ENCODE assay signal across 8 cellular contexts in genomic region chr16:71542377-71542776, GRCh38. TPM values are rescaled to one million over a fixed set of nuclear protein-coding genes. Genes with fewer than 3 reads are reported as not detected.
A peak's percentile ranks its signal among the peaks of the same experiment; 100 is the strongest.
DNase-seq lines count a peak whose midpoint lies in the region; ATAC-seq, FAIRE-seq and TF ChIP-seq lines count a peak whose summit lies in the region.

No MANE protein-coding gene starts in this region.

- DNase-seq in SIG-M5 treated with dmso at 0.1 percent for 504 hours (lab: John Stamatoyannopoulos, UW; ENCODE audit: unreplicated experiment) = peak; percentile 66
- DNase-seq in SIG-M5 (lab: John Stamatoyannopoulos, UW) = no peak
- peak; percentile 10 to 65 (median 30) for DNase-seq in T-helper 2 cell
- DNase-seq in astrocyte (ENCODE audit: low read depth) = no peak
- DNase-seq in lower lobe of right lung = peak; percentile 59
- peak; percentile 18 for DNase-seq in stimulated activated naive CD4-positive, alpha-beta T cell treated with Interleukin-2 at 50 U/mL for 16 hours (lab: John Stamatoyannopoulos, UW)
- DNase-seq in OCI-M2 (lab: John Stamatoyannopoulos, UW; ENCODE audit: unreplicated experiment) = no peak

- H3K9me3 Mint-ChIP-seq in astrocyte (ENCODE audit: unreplicated experiment) = no peaks in the 10 kb centered on the region

- H3K27me3 Mint-ChIP-seq in astrocyte (ENCODE audit: low read depth, unreplicated experiment) = peaks cover 7% of the 10 kb centered on the region

- H2AFZ ChIP-seq in astrocyte (ENCODE audit: low read depth, low read length) = no peak overlapping the region

- peak; percentile 56 for ATAC-seq in HG03521 (IDR thresholded peaks at IDR 0.05; ENCODE audit: unreplicated experiment)
- peak; percentile 61 to 76 for ATAC-seq in lower lobe of right lung

- no peaks in the 10 kb centered on the region for H3K4me1 ChIP-seq in astrocyte (ENCODE audit: insufficient read depth, low read length)
- no peaks in the 10 kb centered on the region for H3K4me1 ChIP-seq in lower lobe of right lung

- H3K36me3 Mint-ChIP-seq in astrocyte (ENCODE audit: low read depth, unreplicated experiment) = peaks cover 2% of the 10 kb centered on the region

- intact Hi-C loops in lower lobe of right lung (cut with DNase I) = no loop called here

- H3K9me3 ChIP-seq in astrocyte (ENCODE audit: insufficient read depth, low read depth, low read length) (no peaks in the 10 kb centered on the region), lower lobe of right lung (no peaks in the 10 kb centered on the region)

- H3K4me1 Mint-ChIP-seq in astrocyte (ENCODE audit: low read depth, unreplicated experiment) = no peaks in the 10 kb centered on the region

- H3K79me2 ChIP-seq in astrocyte (ENCODE audit: insufficient read depth, low read length) = no peaks in the 10 kb centered on the region

- no peaks in the 10 kb centered on the region for H3K36me3 ChIP-seq in astrocyte (ENCODE audit: insufficient read depth, low read length)
- H3K36me3 ChIP-seq in lower lobe of right lung = no peaks in the 10 kb centered on the region

- H3K4me3 ChIP-seq in astrocyte (ENCODE audit: insufficient read depth, low read depth, low read length) (no peak overlapping the region), lower lobe of right lung (no peak overlapping the region)

- no peak overlapping the region for H3K9ac ChIP-seq in astrocyte (ENCODE audit: low read length)

- TF ChIP-seq CTCF in astrocyte (IDR thresholded peaks at IDR 0.05; ENCODE audit: insufficient read depth, low read depth, low read length) (peak; percentile 11), lower lobe of right lung (IDR thresholded peaks at IDR 0.05) (peak; percentile 51)

- no peak overlapping the region for H3K4me3 Mint-ChIP-seq in astrocyte (ENCODE audit: unreplicated experiment)

- H3K4me2 ChIP-seq in astrocyte (ENCODE audit: low read length) = no peak overlapping the region

- H3K27ac Mint-ChIP-seq in astrocyte (ENCODE audit: unreplicated experiment) = no peak overlapping the region

- H3K27me3 ChIP-seq in astrocyte (ENCODE audit: insufficient read depth, low read length) (no peaks in the 10 kb centered on the region), lower lobe of right lung (ENCODE audit: low read depth) (no peaks in the 10 kb centered on the region)

- no peak overlapping the region for H3K27ac ChIP-seq in astrocyte (ENCODE audit: low read depth, low read length)
- H3K27ac ChIP-seq in lower lobe of right lung = no peak overlapping the region

- H4K20me1 ChIP-seq in astrocyte (ENCODE audit: insufficient read depth, low read length) = no peaks in the 10 kb centered on the region

- FAIRE-seq in astrocyte (lab: Jason Lieb, UNC) = no peak

RNA-seq across cellular contexts. Expression of gene CHST4, which starts 16.2 kb away (rescaled TPM):
- total RNA-seq in astrocyte (0.09 TPM in 1 of 2 replicates, not detected in the other), lower lobe of right lung (0.27 TPM)

RNA-seq across cellular contexts. Expression of gene TAT, which starts 34.5 kb away (rescaled TPM):
- total RNA-seq in astrocyte (not detected in 2 replicates), lower lobe of right lung (not detected)

RNA-seq across cellular contexts. Expression of gene ZNF19, which starts 53.3 kb away (rescaled TPM):
- 2.8 and 2.9 TPM in 2 replicates for total RNA-seq in astrocyte
- 18.3 TPM for total RNA-seq in lower lobe of right lung

Comparison
In these comparisons a context has a peak if more than half of its experiments do, and no peak if none do; other contexts are left out.
1. DNase-seq: peak in SIG-M5 treated with dmso at 0.1 percent for 504 hours (single experiment), T-helper 2 cell (5 of 5), lower lobe of right lung (single experiment) and stimulated activated naive CD4-positive, alpha-beta T cell treated with Interleukin-2 at 50 U/mL for 16 hours (single experiment); none in SIG-M5 (single experiment), astrocyte (single experiment) and OCI-M2 (single experiment).